In genomic region chr3:128618398-128618726, GRCh38 we compare ENCODE assay signal across 8 cellular contexts. TPM values are rescaled to one million over a fixed set of nuclear protein-coding genes. Genes with fewer than 3 reads are reported as not detected.
DNase-seq lines count a peak whose midpoint lies in the region; ATAC-seq and TF ChIP-seq lines count a peak whose summit lies in the region.

No MANE protein-coding gene starts in this region.

- peak overlapping the region; percentile 94 for H3K27ac Mint-ChIP-seq in memory B cell

- H3K36me3 ChIP-seq in heart right ventricle: peaks cover 6 to 49% (median 16%) of the 10 kb centered on the region in 9 donors
- no peaks in the 10 kb centered on the region for H3K36me3 ChIP-seq in uterus

- H3K4me1 Mint-ChIP-seq in memory B cell: peaks cover 19% of the 10 kb centered on the region

- ATAC-seq in heart right ventricle (no peak), Right ventricle myocardium inferior (no peak), memory B cell (ENCODE audit: low read depth) (no peak), GM18511 (IDR thresholded peaks at IDR 0.05; ENCODE audit: unreplicated experiment) (no peak)

- 26 to 34% methylated on average over 5 of the region's 5 CpGs for WGBS in heart right ventricle, 2 donors

- TF ChIP-seq POLR2A in uterus (IDR thresholded peaks at IDR 0.05): no peak

- intact Hi-C loops in heart right ventricle (cut with DNase I): loop anchor here in 7 of 10 donors (2.0 to 10.0 kb wide), 6 partner anchors 179 to 524 kb away; no protein-coding TSS in a partner anchor
- intact Hi-C loops in Right ventricle myocardium inferior (cut with DNase I): loop anchor here (2.0 to 5.0 kb wide), 3 partner anchors 30 to 229 kb away; no protein-coding TSS in a partner anchor
- intact Hi-C loops in uterus (cut with DNase I; ENCODE audit: low total_unique reads): no loop called here

- H3K27me3 ChIP-seq in heart right ventricle (no peaks in the 10 kb centered on the region), uterus (no peaks in the 10 kb centered on the region)

- H3K4me1 ChIP-seq in heart right ventricle: peaks cover 11 to 38% (median 25%) of the 10 kb centered on the region in 9 donors
- no peaks in the 10 kb centered on the region for H3K4me1 ChIP-seq in uterus

- DNase-seq in heart right ventricle (no peak), Right ventricle myocardium inferior (ENCODE audit: missing footprints) (no peak), astrocyte of the spinal cord (ENCODE audit: low read depth, low spot score) (no peak), memory B cell (ENCODE audit: low spot score in 2 of 2) (no peak), uterus (no peak), inferior parietal cortex (ENCODE audit: extremely low spot score) (no peak)
- DNase-seq in stimulated activated CD8-positive, alpha-beta memory T cell treated with anti-CD3 and anti-CD28 coated beads, Interleukin-4, amount 100 ng/mL, for 48 hours: no peak

- no peaks in the 10 kb centered on the region for H3K9me3 Mint-ChIP-seq in memory B cell

- in situ Hi-C loops in astrocyte of the spinal cord (cut with HindIII; ENCODE audit: low sequenced_read_pairs): no loop called here

- H3K4me3 ChIP-seq in heart right ventricle (peak overlapping the region; percentile 63 to 95 (median 80)), astrocyte of the spinal cord (ENCODE audit: low read depth, low read length) (peak overlapping the region; percentile 66), uterus (peak overlapping the region; percentile 69 to 88)

- peak overlapping the region in 9 of 10 donors; percentile 76 to 90 (median 85) for H3K27ac ChIP-seq in heart right ventricle
- peak overlapping the region; percentile 83 to 95 for H3K27ac ChIP-seq in uterus

- peak overlapping the region; percentile 96 for H3K4me3 Mint-ChIP-seq in memory B cell

- H3K36me3 Mint-ChIP-seq in memory B cell: peaks cover 11% of the 10 kb centered on the region

- TF ChIP-seq CTCF in heart right ventricle (IDR thresholded peaks at IDR 0.05) (no peak), astrocyte of the spinal cord (IDR thresholded peaks at IDR 0.05; ENCODE audit: low read depth, low read length) (no peak), uterus (IDR thresholded peaks at IDR 0.05) (no peak)

- H3K27me3 Mint-ChIP-seq in memory B cell: no peaks in the 10 kb centered on the region

- H3K9me3 ChIP-seq in heart right ventricle (no peaks in the 10 kb centered on the region), uterus (no peaks in the 10 kb centered on the region)

RNA-seq across cellular contexts. Expression of gene RPN1, which starts 32.3 kb away (rescaled TPM):
- total RNA-seq in heart right ventricle (100 to 1,000 TPM in 3 of 10 donors, 10 to 100 TPM in 7; 74.9 to 170 (median 83.6) TPM), Right ventricle myocardium inferior (119 TPM), uterus (100 to 1,000 TPM; 134 to 307 (median 209) TPM)
- 100 to 1,000 TPM in 1 of 2 donors, 10 to 100 TPM in 1; 44.3 to 238 TPM for polyA plus RNA-seq in heart right ventricle
